ENCODE assay signal across 10 cellular contexts in the genomic region with DNA sequence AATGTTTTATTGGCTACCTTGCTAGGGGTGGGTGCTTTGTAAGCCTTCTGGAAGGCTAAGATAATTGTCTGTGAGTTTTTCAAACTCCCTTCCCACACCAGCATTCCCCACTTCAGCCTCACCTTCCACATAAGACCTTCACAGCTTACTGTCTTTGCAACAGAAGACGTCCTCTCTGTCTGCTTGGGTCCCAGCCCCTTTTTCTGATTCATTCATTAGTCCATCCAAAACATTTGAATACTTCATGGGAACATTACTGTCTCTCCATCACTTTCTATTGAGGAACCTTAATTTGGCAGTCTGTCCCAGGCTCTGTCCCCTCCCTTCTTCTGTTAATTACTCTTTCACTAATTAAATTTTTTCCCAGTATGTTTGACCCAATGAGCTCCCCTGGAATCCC. TPM values are rescaled to one million over a fixed set of nuclear protein-coding genes. Genes with fewer than 3 reads are reported as not detected.
A peak's percentile ranks its signal among the peaks of the same experiment; 100 is the strongest.
DNase-seq lines count a peak whose midpoint lies in the region; ATAC-seq and TF ChIP-seq lines count a peak whose summit lies in the region.
"Had no signal": no experiment of that assay in that cellular context is flagged by ENCODE, and none has a peak within 500 bp of the region (broad histone marks: within the 10 kb centered on the region; RNA-seq: fewer than 3 reads in every experiment).

No MANE protein-coding gene starts in this region.

- no peaks in the 10 kb centered on the region for H3K9me3 Mint-ChIP-seq in activated CD4-positive, alpha-beta T cell treated with anti-CD3 and anti-CD28 coated beads, Interleukin-2, amount 10 ng/mL, durations not matched to agents 7 days and 5 days
- no peaks in the 10 kb centered on the region for H3K9me3 Mint-ChIP-seq in stimulated activated effector memory CD8-positive, alpha-beta T cell treated with anti-CD3 and anti-CD28 coated beads, Interleukin-12 subunit alpha, Interleukin-12 subunit beta, amount 100 ng/mL, for 72 hours

- POLR2A ChIA-PET in activated CD4-positive, alpha-beta T cell treated with anti-CD3 and anti-CD28 coated beads, Interleukin-2, amount 10 ng/mL, durations not matched to agents 7 days and 5 days (lab: Charles Lee) = no interaction called here

- H3K4me3 Mint-ChIP-seq in activated CD4-positive, alpha-beta T cell treated with anti-CD3 and anti-CD28 coated beads, Interleukin-2, amount 10 ng/mL, durations not matched to agents 7 days and 5 days = peak overlapping the region; percentile 78
- peak overlapping the region; percentile 75 for H3K4me3 Mint-ChIP-seq in stimulated activated effector memory CD8-positive, alpha-beta T cell treated with anti-CD3 and anti-CD28 coated beads, Interleukin-12 subunit alpha, Interleukin-12 subunit beta, amount 100 ng/mL, for 72 hours

- H3K4me1 Mint-ChIP-seq in activated CD4-positive, alpha-beta T cell treated with anti-CD3 and anti-CD28 coated beads, Interleukin-2, amount 10 ng/mL, durations not matched to agents 7 days and 5 days = peaks cover 60% of the 10 kb centered on the region
- H3K4me1 Mint-ChIP-seq in stimulated activated effector memory CD8-positive, alpha-beta T cell treated with anti-CD3 and anti-CD28 coated beads, Interleukin-12 subunit alpha, Interleukin-12 subunit beta, amount 100 ng/mL, for 72 hours = peaks cover 71% of the 10 kb centered on the region

- TF ChIP-seq CTCF in uterus (IDR thresholded peaks at IDR 0.05) = no peak

- no peak for ATAC-seq in stimulated activated effector memory CD8-positive, alpha-beta T cell treated with anti-CD3 and anti-CD28 coated beads, Interleukin-12 subunit alpha, Interleukin-12 subunit beta, amount 100 ng/mL, for 72 hours

- CTCF ChIA-PET in activated CD4-positive, alpha-beta T cell treated with anti-CD3 and anti-CD28 coated beads, Interleukin-2, amount 10 ng/mL, durations not matched to agents 7 days and 5 days (lab: Charles Lee) = interaction anchor here (1.0 to 3.9 kb wide), 2 partner anchors 12 to 24 kb away, joined by 3 to 56 read pairs; partner anchors contain the start of gene CYP27B1

- H3K9me3 ChIP-seq in SK-N-MC (ENCODE audit: low read depth, low read length) (no peaks in the 10 kb centered on the region), uterus (no peaks in the 10 kb centered on the region)

- no peak overlapping the region for H3K4me3 ChIP-seq in SK-N-MC
- H3K4me3 ChIP-seq in uterus = no peak overlapping the region

- no peak for DNase-seq in activated CD4-positive, alpha-beta T cell treated with anti-CD3 and anti-CD28 coated beads, Interleukin-2, amount 10 ng/mL, durations not matched to agents 7 days and 5 days
- no peak for DNase-seq in activated CD4-positive, alpha-beta T cell treated with anti-CD3 and anti-CD28 coated beads, Interleukin-2, amount 50 U/mL, for 48 hours
- DNase-seq in SK-N-MC (ENCODE audit: low read depth, low spot score) (no peak), epithelial cell of prostate (ENCODE audit: low read depth, low spot score) (no peak), C1 segment of cervical spinal cord (lab: John Stamatoyannopoulos, UW) (no peak), NCI-H2171 treated with DMSO at 0.1 percent for 48 hours (lab: John Stamatoyannopoulos, UW) (no peak), uterus (no peak)
- no peak for DNase-seq in stimulated activated effector memory CD8-positive, alpha-beta T cell treated with anti-CD3 and anti-CD28 coated beads, Interleukin-12 subunit alpha, Interleukin-12 subunit beta, amount 100 ng/mL, for 72 hours (ENCODE audit: low spot score in 2 of 2)
- DNase-seq: activated naive CD4-positive, alpha-beta T cell treated with Interleukin-2 at 50 U/mL for 16 hours; KG1 had no signal

- H3K9ac ChIP-seq in SK-N-MC (ENCODE audit: insufficient read length) = no peak overlapping the region

- peaks cover 0 to 19% of the 10 kb centered on the region in 2 donors for H3K4me1 ChIP-seq in uterus

- peak overlapping the region; percentile 70; the same call in 1 of the 2 replicates for H3K27ac ChIP-seq in SK-N-MC
- H3K27ac ChIP-seq in epithelial cell of prostate = peak overlapping the region; percentile 52
- H3K27ac ChIP-seq in uterus = no peak overlapping the region

- H3K27me3 Mint-ChIP-seq in activated CD4-positive, alpha-beta T cell treated with anti-CD3 and anti-CD28 coated beads, Interleukin-2, amount 10 ng/mL, durations not matched to agents 7 days and 5 days = no peaks in the 10 kb centered on the region

- intact Hi-C loops in uterus (cut with DNase I; ENCODE audit: low total_unique reads) = no loop called here

- H3K27me3 ChIP-seq in uterus = no peaks in the 10 kb centered on the region

- H3K27ac Mint-ChIP-seq in activated CD4-positive, alpha-beta T cell treated with anti-CD3 and anti-CD28 coated beads, Interleukin-2, amount 10 ng/mL, durations not matched to agents 7 days and 5 days = peak overlapping the region; percentile 77
- peak overlapping the region; percentile 96 for H3K27ac Mint-ChIP-seq in stimulated activated effector memory CD8-positive, alpha-beta T cell treated with anti-CD3 and anti-CD28 coated beads, Interleukin-12 subunit alpha, Interleukin-12 subunit beta, amount 100 ng/mL, for 72 hours

- peaks cover 24% of the 10 kb centered on the region for H3K36me3 ChIP-seq in SK-N-MC (ENCODE audit: insufficient read depth, low read length)
- H3K36me3 ChIP-seq in uterus = no peaks in the 10 kb centered on the region

- no peak for TF ChIP-seq POLR2A in uterus (IDR thresholded peaks at IDR 0.05)

- peaks cover 34% of the 10 kb centered on the region for H3K36me3 Mint-ChIP-seq in activated CD4-positive, alpha-beta T cell treated with anti-CD3 and anti-CD28 coated beads, Interleukin-2, amount 10 ng/mL, durations not matched to agents 7 days and 5 days (ENCODE audit: low read depth)
- peaks cover 61% of the 10 kb centered on the region for H3K36me3 Mint-ChIP-seq in stimulated activated effector memory CD8-positive, alpha-beta T cell treated with anti-CD3 and anti-CD28 coated beads, Interleukin-12 subunit alpha, Interleukin-12 subunit beta, amount 100 ng/mL, for 72 hours

RNA-seq across cellular contexts. Expression of gene MARCHF9, which starts 1.0 kb away (rescaled TPM):
- 10 to 100 TPM; 23.7 to 27.2 TPM for total RNA-seq in activated CD4-positive, alpha-beta T cell treated with anti-CD3 and anti-CD28 coated beads, Interleukin-2, amount 10 ng/mL, durations not matched to agents 7 days and 5 days
- total RNA-seq in uterus = 1 to 10 TPM in 3 of 4 donors, not detected in 1; 5.1 to 7.6 (median 6.8) TPM

RNA-seq across cellular contexts. Expression of gene CDK4, which starts 1.8 kb away (rescaled TPM):
- 100 to 1,000 TPM in 1 of 2 experiments, 10 to 100 TPM in 1; 84.4 to 104 TPM for total RNA-seq in activated CD4-positive, alpha-beta T cell treated with anti-CD3 and anti-CD28 coated beads, Interleukin-2, amount 10 ng/mL, durations not matched to agents 7 days and 5 days
- 100 to 1,000 TPM in 2 of 4 donors, 10 to 100 TPM in 2; 60.0 to 190 (median 110) TPM for total RNA-seq in uterus

RNA-seq across cellular contexts. Expression of gene TSPAN31, which starts 9.1 kb away (rescaled TPM):
- total RNA-seq in activated CD4-positive, alpha-beta T cell treated with anti-CD3 and anti-CD28 coated beads, Interleukin-2, amount 10 ng/mL, durations not matched to agents 7 days and 5 days = 10 to 100 TPM; 18.6 to 22.3 TPM
- 100 to 1,000 TPM in 1 of 4 donors, 10 to 100 TPM in 3; 38.2 to 103 (median 51.0) TPM for total RNA-seq in uterus

RNA-seq across cellular contexts. Expression of gene CYP27B1, which starts 12.9 kb away (rescaled TPM):
- total RNA-seq in activated CD4-positive, alpha-beta T cell treated with anti-CD3 and anti-CD28 coated beads, Interleukin-2, amount 10 ng/mL, durations not matched to agents 7 days and 5 days = 1 to 10 TPM; 1.9 to 2.3 TPM
- 1 to 10 TPM in 1 of 4 donors, under 1 TPM in 1, not detected in 2; 0.28 to 1.2 TPM for total RNA-seq in uterus

RNA-seq across cellular contexts. Expression of gene AGAP2, which starts 15.4 kb away (rescaled TPM):
- 10 to 100 TPM; 72.6 to 73.3 TPM for total RNA-seq in activated CD4-positive, alpha-beta T cell treated with anti-CD3 and anti-CD28 coated beads, Interleukin-2, amount 10 ng/mL, durations not matched to agents 7 days and 5 days
- total RNA-seq in uterus = 1 to 10 TPM in 3 of 4 donors, under 1 TPM in 1; 0.29 to 6.3 (median 2.6) TPM

Comparison
In these comparisons a context has a peak if more than half of its experiments do, and no peak if none do; other contexts are left out.
1. H3K27ac ChIP-seq: peak in SK-N-MC (single experiment) and epithelial cell of prostate (single experiment); none in uterus (0 of 2).